ENCODE assay signal across 19 cellular contexts in genomic region chr2:41886145-41886664, GRCh38.
"Had no signal": no experiment of that assay in that cellular context is flagged by ENCODE, and none has a peak within 500 bp of the region (broad histone marks: within the 10 kb centered on the region; RNA-seq: fewer than 3 reads in every experiment).

No MANE protein-coding gene starts in this region.

- H3K4me1 Mint-ChIP-seq: activated T-helper 17 cell treated with anti-CD3 and anti-CD28 coated beads, Interleukin-2, amount 50 U/mL, for 72 hours; memory B cell; naive B cell had no signal

- ATAC-seq: activated naive CD4-positive, alpha-beta T cell treated with anti-CD3 and anti-CD28 coated beads, Interleukin-2, amount 50 U/mL, for 72 hours; activated T-helper 17 cell treated with anti-CD3 and anti-CD28 coated beads, Interleukin-2, amount 50 U/mL, for 72 hours; effector memory CD8-positive, alpha-beta T cell; esophagus mucosa; mucosa of descending colon had no signal

- H3K27ac Mint-ChIP-seq: activated naive CD4-positive, alpha-beta T cell treated with anti-CD3 and anti-CD28 coated beads, Interleukin-2, amount 50 U/mL, for 72 hours; activated T-cell treated with anti-CD3 and anti-CD28 coated beads, Interleukin-2, amount 50 U/mL, for 24 hours; activated T-helper 17 cell treated with anti-CD3 and anti-CD28 coated beads, Interleukin-2, amount 50 U/mL, for 72 hours; effector memory CD8-positive, alpha-beta T cell; memory B cell; naive B cell; stimulated activated naive CD8-positive, alpha-beta T cell treated with anti-CD3 and anti-CD28 coated beads, Interleukin-15, Interleukin-2, amounts not matched to agents 100 ng/mL and 50 ng/mL, for 24 hours had no signal

- H3K4me3 Mint-ChIP-seq: activated T-cell treated with anti-CD3 and anti-CD28 coated beads, Interleukin-2, amount 50 U/mL, for 24 hours; activated T-helper 17 cell treated with anti-CD3 and anti-CD28 coated beads, Interleukin-2, amount 50 U/mL, for 72 hours; central memory CD8-positive, alpha-beta T cell; effector memory CD8-positive, alpha-beta T cell; memory B cell; naive B cell; neural crest cell; stimulated activated naive CD8-positive, alpha-beta T cell treated with anti-CD3 and anti-CD28 coated beads, Interleukin-15, Interleukin-2, amounts not matched to agents 100 ng/mL and 50 ng/mL, for 24 hours had no signal

- H3K36me3 ChIP-seq: adrenal gland, colonic mucosa, right atrium auricular region, tibial nerve had no signal

- H3K27me3 Mint-ChIP-seq: activated T-cell treated with anti-CD3 and anti-CD28 coated beads, Interleukin-2, amount 50 U/mL, for 24 hours; activated T-helper 17 cell treated with anti-CD3 and anti-CD28 coated beads, Interleukin-2, amount 50 U/mL, for 72 hours had no signal

- DNase-seq: activated T-cell treated with anti-CD3 and anti-CD28 coated beads, Interleukin-2, amount 50 U/mL, for 24 hours; colonic mucosa; dorsolateral prefrontal cortex; effector memory CD8-positive, alpha-beta T cell; foreskin melanocyte; mucosa of descending colon; naive B cell; psoas muscle; T-helper 1 cell had no signal

- H3K4me3 ChIP-seq: adrenal gland, colonic mucosa, dorsolateral prefrontal cortex, mucosa of descending colon, psoas muscle, right atrium auricular region, tibial nerve had no signal

- H3K9me3 Mint-ChIP-seq: activated naive CD4-positive, alpha-beta T cell treated with anti-CD3 and anti-CD28 coated beads, Interleukin-2, amount 50 U/mL, for 72 hours; activated T-cell treated with anti-CD3 and anti-CD28 coated beads, Interleukin-2, amount 50 U/mL, for 24 hours; activated T-helper 17 cell treated with anti-CD3 and anti-CD28 coated beads, Interleukin-2, amount 50 U/mL, for 72 hours; central memory CD8-positive, alpha-beta T cell; effector memory CD8-positive, alpha-beta T cell; memory B cell; stimulated activated naive CD8-positive, alpha-beta T cell treated with anti-CD3 and anti-CD28 coated beads, Interleukin-15, Interleukin-2, amounts not matched to agents 100 ng/mL and 50 ng/mL, for 24 hours had no signal

- H3K27me3 ChIP-seq: adrenal gland, colonic mucosa, dorsolateral prefrontal cortex, right atrium auricular region, tibial nerve had no signal

- H3K27ac ChIP-seq: colonic mucosa, dorsolateral prefrontal cortex, psoas muscle, tibial nerve had no signal

- H3K4me1 ChIP-seq: adrenal gland, colonic mucosa, tibial nerve had no signal

- H3K9me3 ChIP-seq: adrenal gland, colonic mucosa, mucosa of descending colon, psoas muscle, right atrium auricular region, tibial nerve had no signal

- H3K36me3 Mint-ChIP-seq: activated naive CD4-positive, alpha-beta T cell treated with anti-CD3 and anti-CD28 coated beads, Interleukin-2, amount 50 U/mL, for 72 hours; memory B cell had no signal
